26 cellular contexts compared by ENCODE assay signal in genomic region chr11:82405392-82405791, GRCh38.
"Had no signal": no experiment of that assay in that cellular context is flagged by ENCODE, and none has a peak within 500 bp of the region (broad histone marks: within the 10 kb centered on the region; RNA-seq: fewer than 3 reads in every experiment).

No MANE protein-coding gene starts in this region.

- H3K27me3 Mint-ChIP-seq: dendritic cell treated with granulocyte-macrophage colony-stimulating factor and Interleukin-4, amounts not matched to agents 40 ng/mL and 50 ng/mL, for 4 days had no signal

- H3K9me3 ChIP-seq: pancreas, prostate gland, right atrium auricular region, sigmoid colon had no signal

- H3K36me3 ChIP-seq: brain microvascular endothelial cell, pancreas, prostate gland, right atrium auricular region, sigmoid colon, stomach had no signal

- H3K27ac ChIP-seq: brain microvascular endothelial cell, foreskin keratinocyte, pancreas, prostate gland, sigmoid colon, skin epidermis, stomach had no signal

- H3K4me1 Mint-ChIP-seq: naive thymus-derived CD8-positive, alpha-beta T cell; neural crest cell; stimulated activated memory B cell treated with anti-CD40 and anti-IgM and Interleukin-4, amounts not matched to agents 10 μg/mL and 1 μg/mL and 100 μg/mL, for 72 hours had no signal

- H3K27me3 ChIP-seq: brain microvascular endothelial cell, foreskin keratinocyte, pancreas, right atrium auricular region, sigmoid colon, stomach had no signal

- H3K36me3 Mint-ChIP-seq: stimulated activated memory B cell treated with anti-CD40 and anti-IgM and Interleukin-4, amounts not matched to agents 10 μg/mL and 1 μg/mL and 100 μg/mL, for 72 hours had no signal

- H3K4me3 Mint-ChIP-seq: dendritic cell treated with granulocyte-macrophage colony-stimulating factor and Interleukin-4, amounts not matched to agents 40 ng/mL and 50 ng/mL, for 4 days; naive thymus-derived CD8-positive, alpha-beta T cell; neural crest cell; stimulated activated memory B cell treated with anti-CD40 and anti-IgM and Interleukin-4, amounts not matched to agents 10 μg/mL and 1 μg/mL and 100 μg/mL, for 72 hours had no signal

- H3K4me1 ChIP-seq: foreskin keratinocyte, pancreas, prostate gland, right atrium auricular region, sigmoid colon, stomach had no signal

- H3K27ac Mint-ChIP-seq: dendritic cell treated with granulocyte-macrophage colony-stimulating factor and Interleukin-4, amounts not matched to agents 40 ng/mL and 50 ng/mL, for 4 days; naive thymus-derived CD8-positive, alpha-beta T cell; stimulated activated memory B cell treated with anti-CD40 and anti-IgM and Interleukin-4, amounts not matched to agents 10 μg/mL and 1 μg/mL and 100 μg/mL, for 72 hours had no signal

- ATAC-seq: foreskin keratinocyte; mucosa of descending colon; naive thymus-derived CD8-positive, alpha-beta T cell; pancreas; stimulated activated memory B cell treated with anti-CD40 and anti-IgM and Interleukin-4, amounts not matched to agents 10 μg/mL and 1 μg/mL and 100 μg/mL, for 72 hours had no signal

- DNase-seq: brain microvascular endothelial cell; cerebellar nuclear complex; erythroblast; foreskin keratinocyte; head of caudate nucleus; hippocampal formation; mucosa of descending colon; occipital lobe; pancreas; sigmoid colon; stimulated activated CD4-positive, alpha-beta T cell treated with anti-CD3 and anti-CD28 coated beads, Interleukin-12 subunit alpha, Interleukin-12 subunit beta, amount 100 ng/mL, for 4 hours; stimulated activated CD4-positive, alpha-beta T cell treated with anti-CD3 and anti-CD28 coated beads, Interleukin-2, amount 100 ng/mL, for 48 hours; stimulated activated CD8-positive, alpha-beta memory T cell treated with anti-CD3 and anti-CD28 coated beads, Interleukin-4, amount 100 ng/mL, for 48 hours; stomach; trophoblast cell had no signal

- H3K4me3 ChIP-seq: mucosa of descending colon, pancreas, prostate gland, right atrium auricular region, sigmoid colon, skin epidermis, stomach had no signal

- H3K9me3 Mint-ChIP-seq: neural crest cell had no signal

- FAIRE-seq: colon, endothelial cell of umbilical vein, keratinocyte, pancreas, urothelium cell line had no signal
